18 cellular contexts compared by ENCODE assay signal in genomic region chr20:50413088-50413500, GRCh38.
A peak's percentile ranks its signal among the peaks of the same experiment; 100 is the strongest.
DNase-seq lines count a peak whose midpoint lies in the region; ATAC-seq and TF ChIP-seq lines count a peak whose summit lies in the region.
"Had no signal": no experiment of that assay in that cellular context is flagged by ENCODE, and none has a peak within 500 bp of the region (broad histone marks: within the 10 kb centered on the region; RNA-seq: fewer than 3 reads in every experiment).

No MANE protein-coding gene starts in this region.

- DNase-seq in AG09309 (ENCODE audit: low read depth) (peak; percentile 39), ascending aorta (ENCODE audit: low spot score in 2 of 2) (no peak), lower lobe of right lung (no peak), ACHN (no peak), BE2C (no peak), T-helper 1 cell (no peak)
- DNase-seq: activated CD4-positive, alpha-beta T cell treated with anti-CD3 and anti-CD28 coated beads, Interleukin-2, amount 10 ng/mL, durations not matched to agents 24 days and 14 days; activated T-cell treated with anti-CD3 and anti-CD28 coated beads, Interleukin-2, amount 50 U/mL, for 48 hours; amygdala; colonic mucosa; DMS 273 treated with DMSO at 0.1 percent for 48 hours; MG63; NCI-H345; substantia nigra; T-helper 2 cell had no signal

- no peak overlapping the region for H3K9ac ChIP-seq in HUES64 (ENCODE audit: low read depth, low read length)
- H3K9ac ChIP-seq: neural progenitor cell had no signal

- intact Hi-C loops in ascending aorta (cut with DNase I): no loop called here
- intact Hi-C loops in lower lobe of right lung (cut with DNase I): no loop called here

- in situ Hi-C loops in ACHN (cut with HindIII; ENCODE audit: low pct_ligation_motif_present, low pct_unique_long_range_greater_than_20kb, low sequenced_read_pairs): no loop called here

- H3K36me3 ChIP-seq in HUES64 (ENCODE audit: insufficient read depth, low read length) (no peaks in the 10 kb centered on the region), ascending aorta (no peaks in the 10 kb centered on the region), lower lobe of right lung (no peaks in the 10 kb centered on the region), BE2C (no peaks in the 10 kb centered on the region)
- H3K36me3 ChIP-seq: colonic mucosa, MG63, neural progenitor cell had no signal

- H3K4me1 ChIP-seq in HUES64 (ENCODE audit: insufficient read depth, low read length) (peaks cover 16% of the 10 kb centered on the region), ascending aorta (peaks cover 16 to 24% of the 10 kb centered on the region in 2 donors), lower lobe of right lung (peaks cover 67% of the 10 kb centered on the region), BE2C (no peaks in the 10 kb centered on the region)

- TF ChIP-seq CTCF in AG09309 (IDR thresholded peaks at IDR 0.05; ENCODE audit: control insufficient read depth, insufficient read depth, low read depth, low read length, missing control alignments) (no peak), ascending aorta (IDR thresholded peaks at IDR 0.05) (no peak), lower lobe of right lung (IDR thresholded peaks at IDR 0.05) (no peak), BE2C (IDR thresholded peaks at IDR 0.05; ENCODE audit: low read depth, low read length) (no peak)

- WGBS in HUES64: 48% methylated on average over 5 of the region's 6 CpGs

- H3K9me3 ChIP-seq in HUES64 (ENCODE audit: insufficient read depth, low read depth, low read length): peaks cover 4% of the 10 kb centered on the region; the same call in 1 of the 2 replicates
- no peaks in the 10 kb centered on the region for H3K9me3 ChIP-seq in ascending aorta
- H3K9me3 ChIP-seq in lower lobe of right lung: no peaks in the 10 kb centered on the region
- peaks cover 3% of the 10 kb centered on the region; the same call in 1 of the 2 replicates for H3K9me3 ChIP-seq in BE2C
- H3K9me3 ChIP-seq: colonic mucosa, MG63 had no signal

- no peak overlapping the region for H3K4me3 ChIP-seq in AG09309 (ENCODE audit: control insufficient read depth, low read depth, low read length)
- no peak overlapping the region for H3K4me3 ChIP-seq in HUES64 (ENCODE audit: low read length)
- H3K4me3 ChIP-seq in ascending aorta: no peak overlapping the region
- H3K4me3 ChIP-seq in lower lobe of right lung: no peak overlapping the region
- no peak overlapping the region for H3K4me3 ChIP-seq in BE2C (ENCODE audit: low read depth, low read length)
- H3K4me3 ChIP-seq: colonic mucosa, MG63, neural progenitor cell had no signal

- H3K27me3 ChIP-seq in HUES64 (ENCODE audit: insufficient read depth, low read length) (no peaks in the 10 kb centered on the region), ascending aorta (no peaks in the 10 kb centered on the region), lower lobe of right lung (ENCODE audit: low read depth) (no peaks in the 10 kb centered on the region), BE2C (no peaks in the 10 kb centered on the region)
- H3K27me3 ChIP-seq: colonic mucosa, MG63, neural progenitor cell had no signal

- no peak for ATAC-seq in lower lobe of right lung
- ATAC-seq in GM19397 (IDR thresholded peaks at IDR 0.05; ENCODE audit: unreplicated experiment): no peak

- H3K27ac ChIP-seq in HUES64 (ENCODE audit: low read depth, low read length): peak overlapping the region; percentile 10; the same call in 1 of the 2 replicates
- H3K27ac ChIP-seq in ascending aorta: peak overlapping the region; percentile 98 to 99
- H3K27ac ChIP-seq in lower lobe of right lung: peak overlapping the region; percentile 25
- H3K27ac ChIP-seq: colonic mucosa, neural progenitor cell had no signal

Comparison
In these comparisons a context has a peak if more than half of its experiments do, and no peak if none do; other contexts are left out.
1. H3K27ac ChIP-seq: peak in every context shown above with its lines; median percentile 98 in ascending aorta; 25 in lower lobe of right lung; 10 in HUES64.